Comparison of ENCODE assay signal across 30 cellular contexts in genomic region chr1:95948023-95948422, GRCh38.
"Had no signal": no experiment of that assay in that cellular context is flagged by ENCODE, and none has a peak within 500 bp of the region (broad histone marks: within the 10 kb centered on the region; RNA-seq: fewer than 3 reads in every experiment).

No MANE protein-coding gene starts in this region.

- H3K27me3 ChIP-seq: esophagus muscularis mucosa, foreskin keratinocyte, stomach, thyroid gland, upper lobe of left lung, vagina had no signal

- H3K4me3 Mint-ChIP-seq: activated B cell treated with CpG ODN at 0.5 μM for 24 hours; activated CD8-positive, alpha-beta memory T cell treated with anti-CD3 and anti-CD28 coated beads, Interleukin-2, amount 10 ng/mL, durations not matched to agents 7 days and 5 days; activated CD8-positive, alpha-beta T cell treated with anti-CD3 and anti-CD28 coated beads for 36 hours; activated naive CD8-positive, alpha-beta T cell; effector memory CD8-positive, alpha-beta T cell; immature natural killer cell; naive thymus-derived CD4-positive, alpha-beta T cell; stimulated activated memory B cell treated with anti-CD40 and anti-IgM and Interleukin-4, amounts not matched to agents 10 μg/mL and 1 μg/mL and 100 μg/mL, for 72 hours; T-helper 1 cell treated with Interleukin-12 subunit alpha and Interleukin-12 subunit beta and Interleukin-4 antibody, amounts not matched to agents 30 μg/mL and 1 μg/mL, for 36 hours had no signal

- H3K4me3 ChIP-seq: esophagus muscularis mucosa, ovary, prostate gland, smooth muscle cell, stomach, thyroid gland, upper lobe of left lung, vagina had no signal

- H3K27ac Mint-ChIP-seq: activated B cell treated with CpG ODN at 0.5 μM for 24 hours; activated CD8-positive, alpha-beta memory T cell treated with anti-CD3 and anti-CD28 coated beads, Interleukin-2, amount 10 ng/mL, durations not matched to agents 7 days and 5 days; activated CD8-positive, alpha-beta T cell treated with anti-CD3 and anti-CD28 coated beads for 36 hours; activated naive CD8-positive, alpha-beta T cell; effector memory CD8-positive, alpha-beta T cell; immature natural killer cell; naive thymus-derived CD4-positive, alpha-beta T cell; stimulated activated memory B cell treated with anti-CD40 and anti-IgM and Interleukin-4, amounts not matched to agents 10 μg/mL and 1 μg/mL and 100 μg/mL, for 72 hours; T-helper 1 cell treated with Interleukin-12 subunit alpha and Interleukin-12 subunit beta and Interleukin-4 antibody, amounts not matched to agents 30 μg/mL and 1 μg/mL, for 36 hours had no signal

- H3K36me3 Mint-ChIP-seq: activated CD8-positive, alpha-beta memory T cell treated with anti-CD3 and anti-CD28 coated beads, Interleukin-2, amount 10 ng/mL, durations not matched to agents 7 days and 5 days; activated naive CD8-positive, alpha-beta T cell; immature natural killer cell; naive thymus-derived CD4-positive, alpha-beta T cell; stimulated activated memory B cell treated with anti-CD40 and anti-IgM and Interleukin-4, amounts not matched to agents 10 μg/mL and 1 μg/mL and 100 μg/mL, for 72 hours had no signal

- H3K27me3 Mint-ChIP-seq: activated B cell treated with CpG ODN at 0.5 μM for 24 hours; activated CD8-positive, alpha-beta memory T cell treated with anti-CD3 and anti-CD28 coated beads, Interleukin-2, amount 10 ng/mL, durations not matched to agents 7 days and 5 days; activated CD8-positive, alpha-beta T cell treated with anti-CD3 and anti-CD28 coated beads for 36 hours; activated naive CD8-positive, alpha-beta T cell; effector memory CD8-positive, alpha-beta T cell; naive thymus-derived CD4-positive, alpha-beta T cell; stimulated activated memory B cell treated with anti-CD40 and anti-IgM and Interleukin-4, amounts not matched to agents 10 μg/mL and 1 μg/mL and 100 μg/mL, for 72 hours had no signal

- DNase-seq: activated B cell treated with CpG ODN at 0.5 μM for 24 hours; activated CD4-positive, alpha-beta T cell treated with anti-CD3 and anti-CD28 coated beads, Interleukin-2, amount 50 U/mL, for 1 hour; activated CD8-positive, alpha-beta memory T cell treated with anti-CD3 and anti-CD28 coated beads, Interleukin-2, amount 10 ng/mL, durations not matched to agents 7 days and 5 days; activated CD8-positive, alpha-beta T cell treated with anti-CD3 and anti-CD28 coated beads for 36 hours; activated effector memory CD4-positive, alpha-beta T cell treated with Interleukin-2 at 50 U/mL for 16 hours; activated naive CD4-positive, alpha-beta T cell treated with Interleukin-2 at 50 U/mL for 16 hours; activated T-cell treated with anti-CD3 and anti-CD28 coated beads for 4 hours; anterior cingulate cortex; effector memory CD8-positive, alpha-beta T cell; foreskin keratinocyte; immature natural killer cell; kidney; midbrain; naive thymus-derived CD4-positive, alpha-beta T cell; ovary; stimulated activated CD4-positive, alpha-beta T cell treated with anti-CD3 and anti-CD28 coated beads, Interleukin-1b, Interleukin-23, amount 100 ng/mL, for 48 hours; stimulated activated CD4-positive, alpha-beta T cell treated with anti-CD3 and anti-CD28 coated beads, Interleukin-4, amount 100 ng/mL, for 4 hours; stimulated activated CD8-positive, alpha-beta memory T cell treated with anti-CD3 and anti-CD28 coated beads, Interleukin-4, amount 100 ng/mL, for 48 hours; stomach; SW 1271; T-helper 9 cell; thyroid gland; upper lobe of left lung had no signal

- ATAC-seq: activated CD8-positive, alpha-beta memory T cell treated with anti-CD3 and anti-CD28 coated beads, Interleukin-2, amount 10 ng/mL, durations not matched to agents 7 days and 5 days; activated CD8-positive, alpha-beta T cell treated with anti-CD3 and anti-CD28 coated beads for 36 hours; effector memory CD8-positive, alpha-beta T cell; foreskin keratinocyte; naive thymus-derived CD4-positive, alpha-beta T cell; stimulated activated memory B cell treated with anti-CD40 and anti-IgM and Interleukin-4, amounts not matched to agents 10 μg/mL and 1 μg/mL and 100 μg/mL, for 72 hours had no signal

- H3K9me3 Mint-ChIP-seq: activated CD8-positive, alpha-beta T cell treated with anti-CD3 and anti-CD28 coated beads for 36 hours; stimulated activated memory B cell treated with anti-CD40 and anti-IgM and Interleukin-4, amounts not matched to agents 10 μg/mL and 1 μg/mL and 100 μg/mL, for 72 hours had no signal

- H3K4me1 Mint-ChIP-seq: activated B cell treated with CpG ODN at 0.5 μM for 24 hours; activated CD8-positive, alpha-beta memory T cell treated with anti-CD3 and anti-CD28 coated beads, Interleukin-2, amount 10 ng/mL, durations not matched to agents 7 days and 5 days; stimulated activated memory B cell treated with anti-CD40 and anti-IgM and Interleukin-4, amounts not matched to agents 10 μg/mL and 1 μg/mL and 100 μg/mL, for 72 hours had no signal

- H3K27ac ChIP-seq: esophagus muscularis mucosa, foreskin keratinocyte, ovary, prostate gland, stomach, thyroid gland, upper lobe of left lung, vagina had no signal
